In genomic region chr4:172838108-172838507, GRCh38 we compare ENCODE assay signal across 17 cellular contexts.
DNase-seq lines count a peak whose midpoint lies in the region; FAIRE-seq and TF ChIP-seq lines count a peak whose summit lies in the region.
"Had no signal": no experiment of that assay in that cellular context is flagged by ENCODE, and none has a peak within 500 bp of the region (broad histone marks: within the 10 kb centered on the region; RNA-seq: fewer than 3 reads in every experiment).

No MANE protein-coding gene starts in this region.

- TF ChIP-seq RAD21 in H1 (IDR thresholded peaks at IDR 0.05 in 1 of 2, conservative IDR thresholded peaks at IDR 0.05 in 1 of 2; ENCODE audit: low read depth in 2 of 2, low read length in 2 of 2) = no peak

- H3K27me3 ChIP-seq in H7 (ENCODE audit: control insufficient read depth, insufficient read depth, low read length) = no peaks in the 10 kb centered on the region
- H3K27me3 ChIP-seq in H1 (replicated peaks in 1 of 4; ENCODE audit: control insufficient read depth in 3 of 4, extremely low read depth in 1 of 4, insufficient read depth in 3 of 4, low read length in 3 of 4) = no peaks in the 10 kb centered on the region
- H3K27me3 ChIP-seq in neural progenitor cell = no peaks in the 10 kb centered on the region
- H3K27me3 ChIP-seq in mammary epithelial cell (ENCODE audit: insufficient read depth, low read length) = peaks cover 3% of the 10 kb centered on the region
- H3K27me3 ChIP-seq: BLaER1 had no signal

- peaks cover 3% of the 10 kb centered on the region for H3K9me3 Mint-ChIP-seq in neural progenitor cell
- H3K9me3 Mint-ChIP-seq: CD14-positive monocyte, HFFc6 had no signal

- CTCF ChIA-PET in H1 (lab: Charles Lee; ENCODE audit: partially characterized antibody) (no interaction called here), mammary epithelial cell (lab: Charles Lee; ENCODE audit: low non-redundant PET) (no interaction called here)

- no peak overlapping the region for H3K14ac ChIP-seq in H1 (ENCODE audit: insufficient read length)

- TF ChIP-seq EP300 in H1 (IDR thresholded peaks at IDR 0.05; ENCODE audit: borderline replicate concordance in 1 of 2, low read depth in 2 of 2, low read length in 2 of 2) = no peak

- H3K27ac ChIP-seq in H1 (ENCODE audit: low read depth, low read length) = no peak overlapping the region
- no peak overlapping the region for H3K27ac ChIP-seq in neural progenitor cell
- no peak overlapping the region for H3K27ac ChIP-seq in mammary epithelial cell (ENCODE audit: insufficient read depth, low read depth, low read length)
- H3K27ac ChIP-seq: BLaER1, HL-60 had no signal

- H2AK5ac ChIP-seq in H1 (ENCODE audit: low read depth, low read length) = no peak overlapping the region

- H3K79me2 ChIP-seq in H1 (ENCODE audit: control insufficient read depth in 1 of 2, insufficient read depth in 2 of 2, low read length in 2 of 2) (no peaks in the 10 kb centered on the region), neural progenitor cell (ENCODE audit: low read depth) (no peaks in the 10 kb centered on the region), mammary epithelial cell (ENCODE audit: insufficient read depth, low read length) (no peaks in the 10 kb centered on the region)

- H2BK120ac ChIP-seq in H1 (replicated peaks; ENCODE audit: low read depth, low read length) = no peak overlapping the region

- WGBS in H1 (ENCODE audit: extremely low coverage in 1 of 2, insufficient coverage in 1 of 2, insufficient read length in 1 of 2, insufficient replicate concordance in 2 of 2, low coverage in 1 of 2, low lambda C conversion rate in 2 of 2, missing lambda C conversion rate in 1 of 2), 2 experiments = 80% methylated on average over 6 of the region's 6 CpGs; no CpG with 5 or more reads in 1 of the 2 experiments
- 67% methylated on average over 6 of the region's 6 CpGs for WGBS in mammary epithelial cell (ENCODE audit: low coverage, missing lambda C conversion rate)

- H3K4me1 Mint-ChIP-seq in neural progenitor cell = peaks cover 14% of the 10 kb centered on the region

- H2BK15ac ChIP-seq in H1 (ENCODE audit: low read length) = no peak overlapping the region

- no peak overlapping the region for H3K4ac ChIP-seq in H1 (replicated peaks; ENCODE audit: insufficient read length, low read depth, low read length)

- peak overlapping the region; percentile 87; the same call in 1 of the 2 replicates for H2AFZ ChIP-seq in H1 (ENCODE audit: low read length)
- no peak overlapping the region for H2AFZ ChIP-seq in neural progenitor cell (replicated peaks)
- H2AFZ ChIP-seq in mammary epithelial cell (ENCODE audit: low read depth, low read length) = no peak overlapping the region

- H3K4me1 ChIP-seq in H1 (replicated peaks in 1 of 4; ENCODE audit: control insufficient read depth in 3 of 4, insufficient read depth in 4 of 4, low read length in 3 of 4) = peaks cover 0 to 3% (median 1%) of the 10 kb centered on the region in 4 experiments; a peak in 1 of 7 replicates
- H3K4me1 ChIP-seq in neural progenitor cell = peaks cover 21% of the 10 kb centered on the region
- H3K4me1 ChIP-seq in mammary epithelial cell (ENCODE audit: insufficient read depth, low read length) = no peaks in the 10 kb centered on the region
- H3K4me1 ChIP-seq: BLaER1 had no signal

- H3K27me3 Mint-ChIP-seq in neural progenitor cell (ENCODE audit: insufficient read depth, low read depth) = no peaks in the 10 kb centered on the region
- H3K27me3 Mint-ChIP-seq: CD4-positive, alpha-beta memory T cell had no signal

- no peaks in the 10 kb centered on the region for H4K20me1 ChIP-seq in H1 (replicated peaks in 1 of 2; ENCODE audit: control insufficient read depth in 1 of 2, insufficient read depth in 2 of 2, low read length in 2 of 2)
- H4K20me1 ChIP-seq in neural progenitor cell (ENCODE audit: low read depth) = no peaks in the 10 kb centered on the region
- no peaks in the 10 kb centered on the region for H4K20me1 ChIP-seq in mammary epithelial cell (ENCODE audit: insufficient read depth, low read length)
- H4K20me1 ChIP-seq: BLaER1 had no signal

- DNase-seq in H7 = peak; percentile 9
- DNase-seq in SK-MEL-5 (ENCODE audit: low read depth, low spot score) = peak; percentile 20
- DNase-seq in H1 (ENCODE audit: low read depth in 1 of 2, low spot score in 2 of 2) = no peak
- DNase-seq in neural progenitor cell (ENCODE audit: low spot score) = peak; percentile 35
- no peak for DNase-seq in mammary epithelial cell
- DNase-seq in NCI-H446 (lab: John Stamatoyannopoulos, UW) = no peak
- DNase-seq in DMS53 (lab: John Stamatoyannopoulos, UW) = no peak
- no peak for DNase-seq in glomerular visceral epithelial cell (ENCODE audit: extremely low spot score)
- DNase-seq: 8988T; CD4-positive, alpha-beta memory T cell; DMS153; DMS79 treated with DMSO at 0.1 percent for 48 hours; GF-D8; HFFc6 had no signal

- H4K8ac ChIP-seq in H1 (ENCODE audit: extremely low read depth, insufficient read depth, low read length) = no peak overlapping the region

- TF ChIP-seq CTCF in H1 (IDR thresholded peaks at IDR 0.05; ENCODE audit: control extremely low read depth in 1 of 3, insufficient read depth in 1 of 3, low read depth in 1 of 3, low read length in 3 of 3) (no peak), neural progenitor cell (IDR thresholded peaks at IDR 0.05) (no peak), mammary epithelial cell (conservative IDR thresholded peaks at IDR 0.05 in 1 of 2, IDR thresholded peaks at IDR 0.05 in 1 of 2; ENCODE audit: extremely low read depth in 1 of 2, insufficient read depth in 1 of 2, low read depth in 1 of 2, low read length in 2 of 2) (no peak)

- H3K18ac ChIP-seq in H1 (ENCODE audit: extremely low read depth, low read length) = no peak overlapping the region

- H3K9ac ChIP-seq in H1 (replicated peaks in 1 of 4; ENCODE audit: extremely low read depth in 1 of 4, low read depth in 3 of 4, low read length in 3 of 4) = peak overlapping the region in 1 of 4 experiments; percentile 24; a peak in 2 of 7 replicates
- no peak overlapping the region for H3K9ac ChIP-seq in neural progenitor cell
- no peak overlapping the region for H3K9ac ChIP-seq in mammary epithelial cell (ENCODE audit: insufficient read depth, low read length)
- H3K9ac ChIP-seq: BLaER1 had no signal

- no peak overlapping the region for H4K91ac ChIP-seq in H1 (replicated peaks; ENCODE audit: insufficient read length, low read length)

- no peak overlapping the region for H3K56ac ChIP-seq in H1 (replicated peaks; ENCODE audit: insufficient read length, low read depth, low read length)

- no peaks in the 10 kb centered on the region for H3K23me2 ChIP-seq in H1 (ENCODE audit: low read depth, low read length)

- H3K4me3 ChIP-seq in H7 (ENCODE audit: insufficient read depth, low read depth, low read length) (no peak overlapping the region), H1 (ENCODE audit: extremely low read depth in 1 of 4, insufficient read depth in 2 of 4, low read depth in 3 of 4, low read length in 4 of 4) (no peak overlapping the region), neural progenitor cell (no peak overlapping the region), mammary epithelial cell (replicated peaks in 1 of 3; ENCODE audit: insufficient read depth in 1 of 3, low read depth in 2 of 3, low read length in 3 of 3) (no peak overlapping the region)
- H3K4me3 ChIP-seq: BLaER1 had no signal

- no peak overlapping the region for H3K23ac ChIP-seq in H1 (ENCODE audit: insufficient read length)

- H3K79me1 ChIP-seq in H1 (ENCODE audit: low read depth, low read length) = no peaks in the 10 kb centered on the region

- in situ Hi-C loops in SK-MEL-5 (cut with HindIII; ENCODE audit: low pct_unique_long_range_greater_than_20kb, low sequenced_read_pairs) (no loop called here), mammary epithelial cell (cut with MboI; ENCODE audit: low sequenced_read_pairs in 2 of 2) (loop anchor here (25.0 kb wide), 1 partner anchor 601 kb away; no protein-coding TSS in a partner anchor)

- peaks cover 5% of the 10 kb centered on the region for H3F3A ChIP-seq in neural progenitor cell (ENCODE audit: low read depth)

- H3K27ac Mint-ChIP-seq in neural progenitor cell = no peak overlapping the region
- H3K27ac Mint-ChIP-seq: CD14-positive monocyte; CD4-positive, alpha-beta memory T cell; HFFc6 had no signal

- no peak overlapping the region for H3K4me3 Mint-ChIP-seq in neural progenitor cell
- H3K4me3 Mint-ChIP-seq: CD14-positive monocyte; CD4-positive, alpha-beta memory T cell; HFFc6 had no signal

- H4K5ac ChIP-seq in H1 (ENCODE audit: insufficient read length, low read depth, low read length) = no peak overlapping the region

- H2BK5ac ChIP-seq in H1 (ENCODE audit: low read depth, low read length) = no peak overlapping the region; the same call in 1 of the 2 replicates

- H3K9me3 ChIP-seq in H1 (ENCODE audit: insufficient read depth in 2 of 2, low read depth in 1 of 2, low read length in 1 of 2) (no peaks in the 10 kb centered on the region), neural progenitor cell (ENCODE audit: low read depth) (no peaks in the 10 kb centered on the region), mammary epithelial cell (replicated peaks; ENCODE audit: insufficient read depth, low read length) (no peaks in the 10 kb centered on the region)
- H3K9me3 ChIP-seq: BLaER1 had no signal

- no peak for TF ChIP-seq POLR2A in H1 (IDR thresholded peaks at IDR 0.05; ENCODE audit: control extremely low read depth in 1 of 2, low read depth in 2 of 2, low read length in 2 of 2)

- H2BK12ac ChIP-seq in H1 (ENCODE audit: low read depth, low read length) = no peak overlapping the region; the same call in 1 of the 2 replicates

- dilution Hi-C loops in mammary epithelial cell (cut with HindIII; ENCODE audit: low sequenced_read_pairs) = no loop called here

- H3K36me3 ChIP-seq in H7 (replicated peaks; ENCODE audit: control insufficient read depth, insufficient read depth, low read length) (no peaks in the 10 kb centered on the region), H1 (ENCODE audit: control insufficient read depth in 2 of 4, insufficient read depth in 4 of 4, low read length in 3 of 4) (no peaks in the 10 kb centered on the region), neural progenitor cell (no peaks in the 10 kb centered on the region), mammary epithelial cell (ENCODE audit: insufficient read depth, low read length) (no peaks in the 10 kb centered on the region)
- H3K36me3 ChIP-seq: BLaER1 had no signal

- BruUV-seq in mammary epithelial cell (replicated peaks; lab: Mats Ljungman, UMichigan) = no TSS peak

- no peaks in the 10 kb centered on the region for H3K36me3 Mint-ChIP-seq in neural progenitor cell
- H3K36me3 Mint-ChIP-seq: CD14-positive monocyte; CD4-positive, alpha-beta memory T cell had no signal

- POLR2A ChIA-PET in H1 (lab: Charles Lee; ENCODE audit: partially characterized antibody) = no interaction called here

- FAIRE-seq in H1 (lab: Jason Lieb, UNC) = no peak

- intact Hi-C loops in mammary epithelial cell (cut with micrococcal nuclease) = no loop called here

- H2BK20ac ChIP-seq in H1 (ENCODE audit: low read length) = no peak overlapping the region

- H3K4me2 ChIP-seq in H1 (ENCODE audit: insufficient read depth in 1 of 2, low read depth in 2 of 2, low read length in 2 of 2) = no peak overlapping the region
- H3K4me2 ChIP-seq in neural progenitor cell = no peak overlapping the region
- H3K4me2 ChIP-seq in mammary epithelial cell (ENCODE audit: insufficient read depth, low read depth, low read length) = no peak overlapping the region
- H3K4me2 ChIP-seq: BLaER1 had no signal

TF ChIP-seq in H1, 55 proteins besides CTCF, POLR2A, EP300 and RAD21 (continues in another document):
- TF ChIP-seq SIRT6 (IDR thresholded peaks at IDR 0.05; ENCODE audit: low read length) = no peak
- TF ChIP-seq CBX5 (IDR thresholded peaks at IDR 0.05; ENCODE audit: low read depth, low read length) = no peak

Comparison
In these comparisons a context has a peak if more than half of its experiments do, and no peak if none do; other contexts are left out.
1. DNase-seq: peak in H7 (single experiment), SK-MEL-5 (single experiment) and neural progenitor cell (single experiment); none in H1 (0 of 2), mammary epithelial cell (single experiment), NCI-H446 (0 of 2), DMS53 (single experiment) and glomerular visceral epithelial cell (single experiment).